ENCODE assay signal across 19 cellular contexts in the genomic region with DNA sequence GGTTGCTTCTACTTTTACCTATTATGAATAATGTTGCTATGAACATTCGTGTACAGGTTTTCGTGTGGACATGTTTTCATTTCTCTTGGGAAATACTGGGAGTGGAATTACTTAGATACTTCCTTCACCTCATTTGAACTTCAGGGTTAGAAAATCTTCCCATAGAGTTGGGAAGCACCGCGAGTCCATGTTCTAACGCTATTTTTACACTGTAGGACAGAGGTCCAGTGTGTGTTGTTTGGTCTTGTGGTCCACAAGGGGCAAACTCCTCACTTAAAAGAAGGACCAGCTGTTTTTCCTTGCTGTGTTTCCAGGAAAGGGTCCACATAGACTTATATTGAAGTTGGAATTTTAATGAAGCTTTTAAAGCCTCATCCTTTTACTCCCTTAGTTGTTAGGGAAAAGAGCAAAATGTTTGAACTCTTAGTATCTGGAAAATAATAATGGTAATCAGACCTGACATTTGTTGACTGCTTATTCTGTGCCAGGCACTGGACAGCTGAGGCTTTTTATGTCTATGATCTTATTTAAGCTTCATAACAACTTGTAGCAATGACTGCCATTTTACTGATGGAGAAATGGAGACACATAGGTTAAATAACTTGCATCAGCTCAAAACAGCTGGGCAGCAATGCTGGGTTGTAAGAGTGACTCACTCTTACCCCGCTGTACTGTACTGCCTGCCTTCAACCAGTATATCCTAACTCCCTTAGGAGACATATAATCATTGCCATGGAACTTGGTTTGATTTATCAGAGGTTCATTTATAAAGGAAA. TPM values are rescaled to one million over a fixed set of nuclear protein-coding genes. Genes with fewer than 3 reads are reported as not detected.
DNase-seq lines count a peak whose midpoint lies in the region; FAIRE-seq and TF ChIP-seq lines count a peak whose summit lies in the region.
"Had no signal": no experiment of that assay in that cellular context is flagged by ENCODE, and none has a peak within 500 bp of the region (broad histone marks: within the 10 kb centered on the region; RNA-seq: fewer than 3 reads in every experiment).

No MANE protein-coding gene starts in this region.

- TF ChIP-seq CTCF in NB4 (IDR thresholded peaks at IDR 0.05; ENCODE audit: low read depth, low read length) (no peak), choroid plexus epithelial cell (conservative IDR thresholded peaks at IDR 0.05; ENCODE audit: low read depth, low read length) (no peak), D721Med (IDR thresholded peaks at IDR 0.05; ENCODE audit: insufficient read depth, missing control alignments) (no peak), endodermal cell (conservative IDR thresholded peaks at IDR 0.05) (no peak)

- no peak for TF ChIP-seq POLR2A in NB4 (IDR thresholded peaks at IDR 0.05; ENCODE audit: extremely low read depth, insufficient read length)

- no peak overlapping the region for H2AK5ac ChIP-seq in mesenchymal stem cell (ENCODE audit: low read length, severe bottlenecking)

- H3K4me3 Mint-ChIP-seq in endodermal cell = no peak overlapping the region
- H3K4me3 Mint-ChIP-seq: activated CD4-positive, alpha-beta memory T cell treated with anti-CD3 and anti-CD28 coated beads for 36 hours; CD4-positive, CD25-positive, alpha-beta regulatory T cell; neural crest cell had no signal

- H3K18ac ChIP-seq in mesenchymal stem cell (ENCODE audit: low read depth in 1 of 2, low read length in 2 of 2) = no peak overlapping the region

- H3K9ac ChIP-seq in mesenchymal stem cell (ENCODE audit: low read length) (peak overlapping the region; percentile 40), endodermal cell (ENCODE audit: extremely low read depth, low read length, poor library complexity, severe bottlenecking) (no peak overlapping the region)

- H3K4ac ChIP-seq in mesenchymal stem cell (ENCODE audit: low read depth in 1 of 2, low read length in 2 of 2) = no peak overlapping the region

- H4K91ac ChIP-seq in mesenchymal stem cell (ENCODE audit: low read length) = no peak overlapping the region

- H3K27me3 ChIP-seq in mesenchymal stem cell (ENCODE audit: control insufficient read depth in 1 of 2, insufficient read depth in 1 of 2, low read length in 2 of 2) (no peaks in the 10 kb centered on the region), endodermal cell (ENCODE audit: control insufficient read depth, insufficient read depth, low read length, poor library complexity, severe bottlenecking) (no peaks in the 10 kb centered on the region)
- H3K27me3 ChIP-seq: colonic mucosa had no signal

- H3K23ac ChIP-seq in mesenchymal stem cell (ENCODE audit: low read length in 2 of 2) = no peak overlapping the region

- no peak overlapping the region for H3K4me2 ChIP-seq in mesenchymal stem cell (ENCODE audit: low read length, poor library complexity, severe bottlenecking)

- H3K4me1 Mint-ChIP-seq in endodermal cell = no peaks in the 10 kb centered on the region
- H3K4me1 Mint-ChIP-seq: neural crest cell had no signal

- no peaks in the 10 kb centered on the region for H3K27me3 Mint-ChIP-seq in endodermal cell (ENCODE audit: insufficient read depth)
- H3K27me3 Mint-ChIP-seq: activated CD4-positive, alpha-beta memory T cell treated with anti-CD3 and anti-CD28 coated beads for 36 hours had no signal

- H3K14ac ChIP-seq in mesenchymal stem cell (ENCODE audit: low read length in 2 of 2) = no peak overlapping the region

- H2BK5ac ChIP-seq in mesenchymal stem cell (ENCODE audit: low read depth, low read length, poor library complexity, severe bottlenecking) = no peak overlapping the region

- no peak overlapping the region for H2BK120ac ChIP-seq in mesenchymal stem cell (ENCODE audit: low read depth, low read length)

- H3K27ac Mint-ChIP-seq in endodermal cell = no peak overlapping the region
- H3K27ac Mint-ChIP-seq: activated CD4-positive, alpha-beta memory T cell treated with anti-CD3 and anti-CD28 coated beads for 36 hours had no signal

- no peak overlapping the region for H2AFZ ChIP-seq in mesenchymal stem cell (ENCODE audit: low read depth, low read length)

- peaks cover 65% of the 10 kb centered on the region for H3K36me3 Mint-ChIP-seq in endodermal cell (ENCODE audit: low read depth)

- DNase-seq in ELR (ENCODE audit: low read depth) (peak; percentile 60), NB4 (ENCODE audit: low read depth) (peak; percentile 31), choroid plexus epithelial cell (ENCODE audit: low read depth) (peak; percentile 89), mesenchymal stem cell (peak; percentile 66), D721Med (ENCODE audit: insufficient read length, low spot score) (no peak), HEK293T (ENCODE audit: extremely low spot score) (no peak), endodermal cell (no peak), HUDEP-2 (lab: John Stamatoyannopoulos, UW; ENCODE audit: unreplicated experiment in 76 of 76) (no peak)
- DNase-seq: activated CD4-positive, alpha-beta memory T cell treated with anti-CD3 and anti-CD28 coated beads for 36 hours; activated naive CD4-positive, alpha-beta T cell; CD4-positive, CD25-positive, alpha-beta regulatory T cell; colonic mucosa; GF-D8; H7; left cardiac atrium; NCI-H1092 treated with DMSO at 0.1 percent for 48 hours; NCI-H446 had no signal

- H2BK15ac ChIP-seq in mesenchymal stem cell (ENCODE audit: low read depth, poor library complexity, severe bottlenecking) = no peak overlapping the region

- WGBS in mesenchymal stem cell = 93% methylated on average over 3 of the region's 6 CpGs
- WGBS in endodermal cell (ENCODE audit: insufficient coverage in 1 of 2, insufficient read length in 1 of 2), 2 experiments = 90 to 93% methylated on average over 4 to 6 of the region's 6 CpGs

- CTCF ChIA-PET in HEK293T (lab: Yijun Ruan, JAX) = interaction anchor here (0.9 to 1.4 kb wide), 3 partner anchors 17 to 202 kb away, joined by 3 to 4 read pairs (median 3); no protein-coding TSS in a partner anchor

- H3K79me1 ChIP-seq in mesenchymal stem cell (replicated peaks; ENCODE audit: low read length, poor library complexity, severe bottlenecking) = peaks cover 27% of the 10 kb centered on the region

- no peak for FAIRE-seq in D721Med (lab: Jason Lieb, UNC)
- FAIRE-seq: RCC 7860 had no signal

- peaks cover 33% of the 10 kb centered on the region for H3K9me3 ChIP-seq in mesenchymal stem cell (ENCODE audit: control insufficient read depth, low read length)
- peaks cover 45% of the 10 kb centered on the region for H3K9me3 ChIP-seq in endodermal cell (ENCODE audit: control insufficient read depth, low read length)
- H3K9me3 ChIP-seq: colonic mucosa had no signal

- no peak overlapping the region for H4K8ac ChIP-seq in mesenchymal stem cell (ENCODE audit: low read length)

- no peak overlapping the region for H2BK12ac ChIP-seq in mesenchymal stem cell (ENCODE audit: low read length in 2 of 2)

- H3K4me1 ChIP-seq in mesenchymal stem cell (ENCODE audit: control insufficient read depth, insufficient read depth, low read depth, low read length) = no peaks in the 10 kb centered on the region
- H3K4me1 ChIP-seq in endodermal cell (ENCODE audit: control insufficient read depth, insufficient read depth, low read length) = no peaks in the 10 kb centered on the region
- H3K4me1 ChIP-seq: colonic mucosa had no signal

- POLR2A ChIA-PET in HEK293T (lab: Yijun Ruan, JAX) = no interaction called here

- peaks cover 9 to 17% of the 10 kb centered on the region in 2 experiments for H3K36me3 ChIP-seq in mesenchymal stem cell (ENCODE audit: control insufficient read depth in 1 of 2, insufficient read depth in 2 of 2, low read depth in 1 of 2, low read length in 2 of 2)
- H3K36me3 ChIP-seq in endodermal cell (ENCODE audit: control insufficient read depth, insufficient read depth, low read length) = peaks cover 62% of the 10 kb centered on the region
- H3K36me3 ChIP-seq: colonic mucosa had no signal

- peaks cover 18% of the 10 kb centered on the region for H3K9me3 Mint-ChIP-seq in endodermal cell

- H3K27ac ChIP-seq in mesenchymal stem cell (ENCODE audit: low read length, poor library complexity, severe bottlenecking) (no peak overlapping the region), endodermal cell (ENCODE audit: low read depth, low read length) (no peak overlapping the region)
- H3K27ac ChIP-seq: colonic mucosa had no signal

- H3K4me3 ChIP-seq in NB4 (ENCODE audit: low read depth, low read length) (no peak overlapping the region), choroid plexus epithelial cell (ENCODE audit: low read depth, low read length) (no peak overlapping the region), mesenchymal stem cell (ENCODE audit: insufficient read depth in 1 of 2, low read depth in 1 of 2, low read length in 2 of 2) (peak overlapping the region in 1 of 2 experiments; percentile 9), endodermal cell (ENCODE audit: low read length) (no peak overlapping the region)
- H3K4me3 ChIP-seq: colonic mucosa had no signal

TF ChIP-seq in HEK293T, 16 proteins besides CTCF, POLR2A, EP300 and RAD21:
- no peak for TF ChIP-seq LEF1 (IDR thresholded peaks at IDR 0.05; ENCODE audit: borderline replicate concordance)
- TF ChIP-seq FOXM1 (IDR thresholded peaks at IDR 0.05; ENCODE audit: borderline replicate concordance) = no peak
- no peak for TF ChIP-seq FOXA1 (IDR thresholded peaks at IDR 0.05)
- TF ChIP-seq, protein P1, sequence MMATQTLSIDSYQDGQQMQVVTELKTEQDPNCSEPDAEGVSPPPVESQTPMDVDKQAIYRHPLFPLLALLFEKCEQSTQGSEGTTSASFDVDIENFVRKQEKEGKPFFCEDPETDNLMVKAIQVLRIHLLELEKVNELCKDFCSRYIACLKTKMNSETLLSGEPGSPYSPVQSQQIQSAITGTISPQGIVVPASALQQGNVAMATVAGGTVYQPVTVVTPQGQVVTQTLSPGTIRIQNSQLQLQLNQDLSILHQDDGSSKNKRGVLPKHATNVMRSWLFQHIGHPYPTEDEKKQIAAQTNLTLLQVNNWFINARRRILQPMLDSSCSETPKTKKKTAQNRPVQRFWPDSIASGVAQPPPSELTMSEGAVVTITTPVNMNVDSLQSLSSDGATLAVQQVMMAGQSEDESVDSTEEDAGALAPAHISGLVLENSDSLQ (IDR thresholded peaks at IDR 0.05) = no peak
- TF ChIP-seq SUZ12 (IDR thresholded peaks at IDR 0.05) = no peak
- no peak for TF ChIP-seq ARNT (IDR thresholded peaks at IDR 0.05)
- no peak for TF ChIP-seq ZNF384 (IDR thresholded peaks at IDR 0.05)
- TF ChIP-seq BHLHE40 (IDR thresholded peaks at IDR 0.05; ENCODE audit: borderline replicate concordance) = no peak

RNA-seq across cellular contexts. Expression of a gene that starts 52.0 kb away (rescaled TPM):
- polyA plus RNA-seq in mesenchymal stem cell (2013, experiment 1 of 2) = 13.4 TPM
- 13.8 TPM for polyA plus RNA-seq in mesenchymal stem cell (2013, experiment 2 of 2)
- total RNA-seq in endodermal cell = 10 to 100 TPM; 28.9 to 30.5 TPM
- 28.9 TPM for polyA plus RNA-seq in endodermal cell (2013, experiment 1 of 2)
- polyA plus RNA-seq in endodermal cell (2013, experiment 2 of 2) = 29.1 TPM

Comparison
In these comparisons a context has a peak if more than half of its experiments do, and no peak if none do; other contexts are left out.
1. DNase-seq: peak in ELR (single experiment), NB4 (single experiment), choroid plexus epithelial cell (single experiment) and mesenchymal stem cell (single experiment); none in D721Med (single experiment), HEK293T (single experiment), endodermal cell (single experiment) and HUDEP-2 (0 of 76).